ENCODE assay signal across 8 cellular contexts in the genomic region with DNA sequence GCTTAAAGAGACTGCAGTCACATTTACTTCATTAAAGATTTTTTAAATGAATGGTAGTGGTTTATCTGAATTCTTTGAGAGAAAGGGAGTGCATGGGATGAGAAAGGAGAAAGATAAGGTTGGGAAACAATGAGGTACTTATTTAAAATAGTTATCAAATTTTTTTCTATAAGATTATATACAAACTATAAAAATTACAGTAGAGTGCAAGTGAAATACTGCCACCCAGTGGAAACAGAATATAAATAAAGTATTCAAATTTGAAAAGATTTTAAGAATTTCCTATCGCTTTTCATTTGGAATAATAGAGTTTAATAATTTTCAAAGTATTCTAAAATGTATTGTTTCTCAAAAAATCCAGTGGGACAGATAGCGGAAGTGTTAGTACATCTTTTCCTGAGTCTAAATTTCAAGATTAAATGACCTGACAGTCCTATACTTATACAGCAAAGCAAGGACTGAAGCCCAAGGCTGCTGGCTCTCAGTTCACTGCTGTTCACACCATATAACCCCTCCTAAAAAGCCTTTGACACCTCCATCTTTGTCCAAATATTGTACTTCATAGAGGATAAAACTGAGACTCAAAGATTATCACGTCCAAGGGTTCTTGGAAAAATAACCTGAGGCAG. TPM values are rescaled to one million over a fixed set of nuclear protein-coding genes. Genes with fewer than 3 reads are reported as not detected.
DNase-seq lines count a peak whose midpoint lies in the region; ATAC-seq and TF ChIP-seq lines count a peak whose summit lies in the region.

No MANE protein-coding gene starts in this region.

- no peak overlapping the region for H3K27ac Mint-ChIP-seq in type B pancreatic cell
- no peak overlapping the region for H3K27ac Mint-ChIP-seq in stimulated activated naive CD8-positive, alpha-beta T cell treated with anti-CD3 and anti-CD28 coated beads, Interleukin-15, amount 100 ng/mL, for 72 hours

- no peaks in the 10 kb centered on the region for H3K4me1 Mint-ChIP-seq in type B pancreatic cell (ENCODE audit: unreplicated experiment)
- peaks cover 20% of the 10 kb centered on the region for H3K4me1 Mint-ChIP-seq in stimulated activated naive CD8-positive, alpha-beta T cell treated with anti-CD3 and anti-CD28 coated beads, Interleukin-15, amount 100 ng/mL, for 72 hours

- no peaks in the 10 kb centered on the region for H3K27me3 Mint-ChIP-seq in type B pancreatic cell
- no peaks in the 10 kb centered on the region for H3K27me3 Mint-ChIP-seq in stimulated activated naive CD8-positive, alpha-beta T cell treated with anti-CD3 and anti-CD28 coated beads, Interleukin-15, amount 100 ng/mL, for 72 hours

- H3K9me3 ChIP-seq in left ventricle myocardium inferior (replicated peaks) = no peaks in the 10 kb centered on the region

- peaks cover under 1% of the 10 kb centered on the region for H3K9me3 Mint-ChIP-seq in type B pancreatic cell
- H3K9me3 Mint-ChIP-seq in stimulated activated naive CD8-positive, alpha-beta T cell treated with anti-CD3 and anti-CD28 coated beads, Interleukin-15, amount 100 ng/mL, for 72 hours = peaks cover 11 to 20% of the 10 kb centered on the region in 2 donors

- intact Hi-C loops in left ventricle myocardium inferior (cut with micrococcal nuclease) = no loop called here
- intact Hi-C loops in left ventricle myocardium superior (cut with micrococcal nuclease) = no loop called here

- H3K27ac ChIP-seq in left ventricle myocardium inferior (replicated peaks) = no peak overlapping the region

- TF ChIP-seq CTCF in left ventricle myocardium inferior (IDR thresholded peaks at IDR 0.05; ENCODE audit: borderline replicate concordance) = peak; percentile 61
- TF ChIP-seq CTCF in type B pancreatic cell (conservative IDR thresholded peaks at IDR 0.05) = peak; percentile 81

- no peaks in the 10 kb centered on the region for H3K27me3 ChIP-seq in left ventricle myocardium inferior (ENCODE audit: low read depth)

- no peak overlapping the region for H3K4me3 ChIP-seq in left ventricle myocardium inferior

- H3K4me1 ChIP-seq in left ventricle myocardium inferior = peaks cover 25% of the 10 kb centered on the region

- no peak overlapping the region for H3K4me3 Mint-ChIP-seq in type B pancreatic cell
- H3K4me3 Mint-ChIP-seq in stimulated activated naive CD8-positive, alpha-beta T cell treated with anti-CD3 and anti-CD28 coated beads, Interleukin-15, amount 100 ng/mL, for 72 hours = no peak overlapping the region

- no peak for ATAC-seq in left ventricle myocardium superior
- no peak for ATAC-seq in GM18870 (IDR thresholded peaks at IDR 0.05; ENCODE audit: unreplicated experiment)
- ATAC-seq in stimulated activated naive CD8-positive, alpha-beta T cell treated with anti-CD3 and anti-CD28 coated beads, Interleukin-15, amount 100 ng/mL, for 72 hours = no peak

- DNase-seq in left ventricle myocardium inferior (no peak), left ventricle myocardium superior (no peak), OCI-M1 (lab: John Stamatoyannopoulos, UW) (peak; percentile 54), fibroblast of peridontal ligament (ENCODE audit: extremely low read depth) (peak; percentile 53), type B pancreatic cell (ENCODE audit: extremely low spot score, unreplicated experiment) (no peak), HK-2 (ENCODE audit: unreplicated experiment) (no peak)
- DNase-seq in stimulated activated naive CD8-positive, alpha-beta T cell treated with anti-CD3 and anti-CD28 coated beads, Interleukin-15, amount 100 ng/mL, for 72 hours = no peak

- H3K36me3 Mint-ChIP-seq in type B pancreatic cell = peaks cover 2% of the 10 kb centered on the region

- no peaks in the 10 kb centered on the region for H3K36me3 ChIP-seq in left ventricle myocardium inferior

RNA-seq across cellular contexts. Expression of gene EPM2A, which starts 31.1 kb away (rescaled TPM):
- total RNA-seq in left ventricle myocardium inferior (41.3 TPM), left ventricle myocardium superior (49.2 TPM), type B pancreatic cell (ENCODE audit: low replicate concordance) (6.0 and 7.5 TPM in 2 replicates)

Comparison
In these comparisons a context has a peak if more than half of its experiments do, and no peak if none do; other contexts are left out.
1. DNase-seq: peak in OCI-M1 (single experiment) and fibroblast of peridontal ligament (single experiment); none in left ventricle myocardium inferior (single experiment), left ventricle myocardium superior (single experiment), type B pancreatic cell (single experiment), HK-2 (single experiment) and stimulated activated naive CD8-positive, alpha-beta T cell treated with anti-CD3 and anti-CD28 coated beads, Interleukin-15, amount 100 ng/mL, for 72 hours (0 of 2).